In genomic region chr3:150256336-150256735, GRCh38 we compare ENCODE assay signal across 15 cellular contexts.
DNase-seq lines count a peak whose midpoint lies in the region; ATAC-seq and TF ChIP-seq lines count a peak whose summit lies in the region.
"Had no signal": no experiment of that assay in that cellular context is flagged by ENCODE, and none has a peak within 500 bp of the region (broad histone marks: within the 10 kb centered on the region; RNA-seq: fewer than 3 reads in every experiment).

No MANE protein-coding gene starts in this region.

- peaks cover 59% of the 10 kb centered on the region for H3K4me1 Mint-ChIP-seq in brain
- H3K4me1 Mint-ChIP-seq in mesothelial cell of epicardium: peaks cover 28% of the 10 kb centered on the region
- H3K4me1 Mint-ChIP-seq: CD4-positive, alpha-beta memory T cell had no signal

- H3K27me3 Mint-ChIP-seq in brain: no peaks in the 10 kb centered on the region
- H3K27me3 Mint-ChIP-seq in mesothelial cell of epicardium (ENCODE audit: low read depth): no peaks in the 10 kb centered on the region

- H3K36me3 ChIP-seq in spleen (no peaks in the 10 kb centered on the region), WERI-Rb-1 (no peaks in the 10 kb centered on the region)
- H3K36me3 ChIP-seq: BE2C had no signal

- peak overlapping the region in 6 of 8 donors; percentile 60 to 88 (median 78) for H3K27ac ChIP-seq in spleen
- H3K27ac ChIP-seq in WERI-Rb-1: no peak overlapping the region

- TF ChIP-seq CTCF in brain (conservative IDR thresholded peaks at IDR 0.05) (no peak), mesothelial cell of epicardium (IDR thresholded peaks at IDR 0.05; ENCODE audit: unreplicated experiment) (no peak), spleen (IDR thresholded peaks at IDR 0.05 in 8 of 11, conservative IDR thresholded peaks at IDR 0.05 in 3 of 11) (no peak), WERI-Rb-1 (IDR thresholded peaks at IDR 0.05; ENCODE audit: low read depth, low read length) (no peak)

- H3K4me3 ChIP-seq in spleen: no peak overlapping the region
- no peak overlapping the region for H3K4me3 ChIP-seq in WERI-Rb-1 (ENCODE audit: low read depth, low read length)

- no peak for TF ChIP-seq POLR2A in spleen (IDR thresholded peaks at IDR 0.05)

- no peak for ATAC-seq in GM18502 (IDR thresholded peaks at IDR 0.05; ENCODE audit: poor library complexity, unreplicated experiment)
- ATAC-seq: PC-3 had no signal

- 65 to 80% (median 76%) methylated on average over 2 of the region's 2 CpGs for WGBS in spleen, 5 donors

- H3K9me3 Mint-ChIP-seq in brain (peaks cover 0 to 5% (median 0%) of the 10 kb centered on the region in 5 experiments), mesothelial cell of epicardium (peaks cover 3% of the 10 kb centered on the region)
- H3K9me3 Mint-ChIP-seq: CD4-positive, alpha-beta memory T cell had no signal

- intact Hi-C loops in spleen (cut with DNase I; ENCODE audit: low total_unique reads): no loop called here

- no peaks in the 10 kb centered on the region for H3K9me3 ChIP-seq in spleen
- H3K9me3 ChIP-seq in WERI-Rb-1 (ENCODE audit: severe bottlenecking): no peaks in the 10 kb centered on the region
- H3K9me3 ChIP-seq: BE2C had no signal

- peak; percentile 28 for DNase-seq in NCI-H226
- no peak for DNase-seq in mesothelial cell of epicardium (ENCODE audit: low spot score in 2 of 2, unreplicated experiment in 2 of 2)
- DNase-seq in spleen: no peak
- no peak for DNase-seq in EL
- no peak for DNase-seq in WERI-Rb-1
- DNase-seq: BE2C; CD4-positive, alpha-beta memory T cell; GF-D8; GOT3; NCI-H1436 treated with DMSO at 0.1 percent for 48 hours; NCI-H2081 treated with DMSO at 0.1 percent for 48 hours; NCI-H69; PC-3 had no signal

- H3K36me3 Mint-ChIP-seq in brain (no peaks in the 10 kb centered on the region), mesothelial cell of epicardium (peaks cover 1% of the 10 kb centered on the region)
- H3K36me3 Mint-ChIP-seq: CD4-positive, alpha-beta memory T cell had no signal

- H3K27me3 ChIP-seq in spleen (replicated peaks in 1 of 7) (no peaks in the 10 kb centered on the region), WERI-Rb-1 (ENCODE audit: insufficient read depth, low read depth, severe bottlenecking) (no peaks in the 10 kb centered on the region)
- H3K27me3 ChIP-seq: BE2C had no signal

- H3K27ac Mint-ChIP-seq in brain: peak overlapping the region; percentile 79 to 98 (median 92)
- H3K27ac Mint-ChIP-seq in mesothelial cell of epicardium: peak overlapping the region; percentile 48
- H3K27ac Mint-ChIP-seq: CD4-positive, alpha-beta memory T cell had no signal

- peaks cover 0 to 55% (median 14%) of the 10 kb centered on the region in 6 donors for H3K4me1 ChIP-seq in spleen

- peak overlapping the region in 1 of 5 experiments; percentile 44 for H3K4me3 Mint-ChIP-seq in brain
- no peak overlapping the region for H3K4me3 Mint-ChIP-seq in mesothelial cell of epicardium
- H3K4me3 Mint-ChIP-seq: CD4-positive, alpha-beta memory T cell had no signal
